Comparison of ENCODE assay signal across 14 cellular contexts in genomic region chr4:184756399-184756798, GRCh38. TPM values are rescaled to one million over a fixed set of nuclear protein-coding genes. Genes with fewer than 3 reads are reported as not detected.
A peak's percentile ranks its signal among the peaks of the same experiment; 100 is the strongest.
DNase-seq lines count a peak whose midpoint lies in the region; ATAC-seq and TF ChIP-seq lines count a peak whose summit lies in the region.
"Had no signal": no experiment of that assay in that cellular context is flagged by ENCODE, and none has a peak within 500 bp of the region (broad histone marks: within the 10 kb centered on the region; RNA-seq: fewer than 3 reads in every experiment).

No MANE protein-coding gene starts in this region.

- TF ChIP-seq CTCF in liver (IDR thresholded peaks at IDR 0.05; ENCODE audit: low read depth, low read length, missing input control) (no peak), right lobe of liver (IDR thresholded peaks at IDR 0.05) (no peak), fibroblast of the aortic adventitia (IDR thresholded peaks at IDR 0.05; ENCODE audit: insufficient read depth, low read length) (no peak), omental fat pad (IDR thresholded peaks at IDR 0.05) (no peak)

- no peak overlapping the region for H3K27ac ChIP-seq in liver (ENCODE audit: low read depth in 1 of 2, low read length in 2 of 2)
- H3K27ac ChIP-seq in right lobe of liver: no peak overlapping the region

- no peak for DNase-seq in right lobe of liver
- DNase-seq in fibroblast of the aortic adventitia (ENCODE audit: low read depth): peak; percentile 89
- no peak for DNase-seq in omental fat pad (ENCODE audit: low spot score)
- no peak for DNase-seq in activated gamma-delta T cell (lab: John Stamatoyannopoulos, UW)
- no peak for DNase-seq in germinal center (ENCODE audit: low spot score)
- no peak for DNase-seq in NCI-H345 treated with DMSO at 0.1 percent for 48 hours (lab: John Stamatoyannopoulos, UW; ENCODE audit: unreplicated experiment)
- no peak for DNase-seq in NCI-H446 (lab: John Stamatoyannopoulos, UW)
- DNase-seq: Caco-2, naive B cell, small intestine had no signal

- TF ChIP-seq POLR2A in right lobe of liver (IDR thresholded peaks at IDR 0.05): no peak

- H3K9ac ChIP-seq in liver (ENCODE audit: low read depth in 1 of 2, low read length in 2 of 2): no peak overlapping the region

- H3K27me3 ChIP-seq in liver (ENCODE audit: control insufficient read depth in 4 of 4, insufficient read depth in 4 of 4, low read length in 3 of 4): no peaks in the 10 kb centered on the region
- H3K27me3 ChIP-seq in right lobe of liver: no peaks in the 10 kb centered on the region

- H3K4me1 ChIP-seq in liver (ENCODE audit: control insufficient read depth in 4 of 4, insufficient read depth in 4 of 4, low read length in 3 of 4) (no peaks in the 10 kb centered on the region), right lobe of liver (peaks cover 0 to 11% (median 0%) of the 10 kb centered on the region in 4 donors)

- H3K9me3 ChIP-seq in liver (ENCODE audit: control insufficient read depth in 4 of 4, low read length in 3 of 4) (no peaks in the 10 kb centered on the region), right lobe of liver (no peaks in the 10 kb centered on the region)
- H3K9me3 ChIP-seq: Caco-2 had no signal

- ATAC-seq in right lobe of liver (no peak), omental fat pad (ENCODE audit: low FRiP score) (peak; percentile 84)
- ATAC-seq: activated naive CD4-positive, alpha-beta T cell treated with anti-CD3 and anti-CD28 coated beads, Interleukin-2, amount 50 U/mL, for 72 hours; SK-N-SH treated with all-trans-retinoic acid at 6 μM for 48 hours; WTC11 had no signal

- H3K4me3 ChIP-seq in liver (ENCODE audit: low read depth in 1 of 3, low read length in 3 of 3) (no peak overlapping the region), right lobe of liver (no peak overlapping the region), fibroblast of the aortic adventitia (ENCODE audit: low read depth, low read length) (no peak overlapping the region)

- 80% methylated on average over 6 of the region's 6 CpGs for WGBS in liver
- whole genome bisulfite sequencing in right lobe of liver (ENCODE audit: insufficient coverage, low coverage, low lambda C conversion rate, missing lambda C conversion rate): 83% methylated on average over 3 of the region's 6 CpGs

- peaks cover 17 to 68% (median 57%) of the 10 kb centered on the region in 4 donors for H3K36me3 ChIP-seq in liver (ENCODE audit: control insufficient read depth in 4 of 4, insufficient read depth in 3 of 4, low read depth in 1 of 4, low read length in 3 of 4)
- peaks cover 21 to 74% (median 46%) of the 10 kb centered on the region in 4 donors for H3K36me3 ChIP-seq in right lobe of liver

- peak in 1 of 2 donors; percentile 31 for TF ChIP-seq RAD21 in liver (IDR thresholded peaks at IDR 0.05)

- intact Hi-C loops in right lobe of liver (cut with DNase I): loop anchor here in 1 of 2 donors (10.0 kb wide), 1 partner anchor 228 kb away; no protein-coding TSS in a partner anchor

TF ChIP-seq in liver, 16 proteins besides CTCF, POLR2A, EP300 and RAD21:
- TF ChIP-seq MAX (IDR thresholded peaks at IDR 0.05) (no peak), FOXA2 (IDR thresholded peaks at IDR 0.05) (no peak), HNF4G (IDR thresholded peaks at IDR 0.05) (no peak), NR2F2 (IDR thresholded peaks at IDR 0.05) (peak; percentile 26)

RNA-seq across cellular contexts. Expression of gene CENPU, which starts 22.5 kb away (rescaled TPM):
- total RNA-seq in liver (10 to 100 TPM in 1 of 2 donors, 1 to 10 TPM in 1; 1.3 to 22.0 TPM), right lobe of liver (1 to 10 TPM in 5 of 6 experiments, under 1 TPM in 1; 0.84 to 10.0 (median 1.5) TPM), fibroblast of the aortic adventitia (ENCODE audit: low replicate concordance) (3.3 and 30.5 TPM in 2 replicates), omental fat pad (1 to 10 TPM; 1.3 to 4.6 (median 3.6) TPM)
- polyA plus RNA-seq in liver: 1 to 10 TPM; 1.2 to 2.4 TPM
